ENCODE assay signal across 37 cellular contexts in the genomic region with DNA sequence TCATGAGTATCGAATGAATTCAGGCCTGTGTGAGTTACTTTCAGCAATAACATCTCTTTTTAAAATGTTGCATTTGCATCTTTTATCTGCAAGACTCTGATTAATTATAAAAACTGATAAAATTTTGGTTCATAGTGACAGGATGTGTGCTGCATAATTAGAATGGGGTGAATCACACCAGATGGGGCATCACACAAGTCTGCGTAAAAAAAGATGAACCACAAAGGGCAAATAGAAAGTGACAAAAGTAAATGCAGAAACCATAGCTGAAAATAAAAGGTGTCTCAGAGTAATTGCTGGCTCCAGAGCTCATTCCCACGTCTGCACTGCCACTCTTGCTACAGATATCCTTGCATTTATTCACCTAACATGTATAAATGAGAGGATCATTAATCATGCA.
DNase-seq lines count a peak whose midpoint lies in the region; ATAC-seq, FAIRE-seq and TF ChIP-seq lines count a peak whose summit lies in the region.
"Had no signal": no experiment of that assay in that cellular context is flagged by ENCODE, and none has a peak within 500 bp of the region (broad histone marks: within the 10 kb centered on the region; RNA-seq: fewer than 3 reads in every experiment).

No MANE protein-coding gene starts in this region.

- no peak for TF ChIP-seq POLR2A in thyroid gland (IDR thresholded peaks at IDR 0.05)

- H3K36me3 ChIP-seq in astrocyte (ENCODE audit: insufficient read depth, low read length) (no peaks in the 10 kb centered on the region), ascending aorta (no peaks in the 10 kb centered on the region), thyroid gland (no peaks in the 10 kb centered on the region)
- H3K36me3 ChIP-seq: colonic mucosa, prostate gland, SJSA1, uterus, WERI-Rb-1 had no signal

- no peaks in the 10 kb centered on the region for H3K36me3 Mint-ChIP-seq in activated CD8-positive, alpha-beta T cell treated with anti-CD3 and anti-CD28 coated beads for 36 hours (ENCODE audit: low read depth)
- H3K36me3 Mint-ChIP-seq in activated CD8-positive, alpha-beta T cell treated with anti-CD3 and anti-CD28 coated beads, Interleukin-2, amount 10 ng/mL, durations not matched to agents 7 days and 5 days (ENCODE audit: low read depth) = no peaks in the 10 kb centered on the region
- H3K36me3 Mint-ChIP-seq in astrocyte (ENCODE audit: low read depth, unreplicated experiment) = no peaks in the 10 kb centered on the region
- no peaks in the 10 kb centered on the region for H3K36me3 Mint-ChIP-seq in stimulated activated naive B cell treated with anti-CD40 and anti-IgM and Interleukin-4, amounts not matched to agents 10 μg/mL and 1 μg/mL and 100 μg/mL, for 72 hours
- H3K36me3 Mint-ChIP-seq: activated CD8-positive, alpha-beta memory T cell treated with anti-CD3 and anti-CD28 coated beads, Interleukin-2, amount 10 ng/mL, durations not matched to agents 7 days and 5 days; CD4-positive, CD25-positive, alpha-beta regulatory T cell; immature natural killer cell; natural killer cell treated with Interleukin-12 subunit alpha and Interleukin-12 subunit beta and Interleukin-15 and Interleukin-18, amount 100 ng/mL, for 72 hours had no signal

- no peaks in the 10 kb centered on the region for H3K9me3 Mint-ChIP-seq in activated CD8-positive, alpha-beta T cell treated with anti-CD3 and anti-CD28 coated beads for 36 hours
- no peaks in the 10 kb centered on the region for H3K9me3 Mint-ChIP-seq in activated CD8-positive, alpha-beta T cell treated with anti-CD3 and anti-CD28 coated beads, Interleukin-2, amount 10 ng/mL, durations not matched to agents 7 days and 5 days (ENCODE audit: insufficient read depth)
- peaks cover 2% of the 10 kb centered on the region for H3K9me3 Mint-ChIP-seq in astrocyte (ENCODE audit: unreplicated experiment)
- H3K9me3 Mint-ChIP-seq in stimulated activated naive B cell treated with anti-CD40 and anti-IgM and Interleukin-4, amounts not matched to agents 10 μg/mL and 1 μg/mL and 100 μg/mL, for 72 hours = no peaks in the 10 kb centered on the region
- H3K9me3 Mint-ChIP-seq: activated naive CD4-positive, alpha-beta T cell treated with anti-CD3 and anti-CD28 coated beads for 36 hours; activated T-helper 1 cell treated with anti-CD3 and anti-CD28 coated beads, Interleukin-12 subunit alpha, Interleukin-12 subunit beta, Interleukin-2, Interleukin-4 antibody, amounts not matched to agents 30 ng/mL and 10 ng/mL and 1 ng/mL, durations not matched to agents 14 hours and 24 hours and 36 hours; CD4-positive, CD25-positive, alpha-beta regulatory T cell; immature natural killer cell; natural killer cell treated with Interleukin-12 subunit alpha and Interleukin-12 subunit beta and Interleukin-15 and Interleukin-18, amount 100 ng/mL, for 72 hours had no signal

- 87 to 90% methylated on average over 3 of the region's 3 CpGs for WGBS in thyroid gland, 2 donors

- no peak overlapping the region for H3K4me3 ChIP-seq in astrocyte (ENCODE audit: insufficient read depth, low read depth, low read length)
- no peak overlapping the region for H3K4me3 ChIP-seq in ascending aorta
- H3K4me3 ChIP-seq in thyroid gland (replicated peaks in 1 of 3) = no peak overlapping the region
- H3K4me3 ChIP-seq: colonic mucosa, lung, mucosa of descending colon, prostate gland, SJSA1, uterus had no signal

- H3K9ac ChIP-seq in astrocyte (ENCODE audit: low read length) = no peak overlapping the region

- no peak overlapping the region for H3K27ac Mint-ChIP-seq in activated CD8-positive, alpha-beta T cell treated with anti-CD3 and anti-CD28 coated beads for 36 hours
- H3K27ac Mint-ChIP-seq in activated CD8-positive, alpha-beta T cell treated with anti-CD3 and anti-CD28 coated beads, Interleukin-2, amount 10 ng/mL, durations not matched to agents 7 days and 5 days = no peak overlapping the region
- no peak overlapping the region for H3K27ac Mint-ChIP-seq in astrocyte (ENCODE audit: unreplicated experiment)
- H3K27ac Mint-ChIP-seq in stimulated activated naive B cell treated with anti-CD40 and anti-IgM and Interleukin-4, amounts not matched to agents 10 μg/mL and 1 μg/mL and 100 μg/mL, for 72 hours = no peak overlapping the region
- H3K27ac Mint-ChIP-seq: activated CD8-positive, alpha-beta memory T cell treated with anti-CD3 and anti-CD28 coated beads, Interleukin-2, amount 10 ng/mL, durations not matched to agents 7 days and 5 days; activated naive CD4-positive, alpha-beta T cell treated with anti-CD3 and anti-CD28 coated beads for 36 hours; activated T-helper 1 cell treated with anti-CD3 and anti-CD28 coated beads, Interleukin-12 subunit alpha, Interleukin-12 subunit beta, Interleukin-2, Interleukin-4 antibody, amounts not matched to agents 30 ng/mL and 10 ng/mL and 1 ng/mL, durations not matched to agents 14 hours and 24 hours and 36 hours; CD4-positive, CD25-positive, alpha-beta regulatory T cell; immature natural killer cell; natural killer cell treated with Interleukin-12 subunit alpha and Interleukin-12 subunit beta and Interleukin-15 and Interleukin-18, amount 100 ng/mL, for 72 hours had no signal

- intact Hi-C loops in activated CD8-positive, alpha-beta T cell treated with anti-CD3 and anti-CD28 coated beads for 36 hours (cut with micrococcal nuclease) = no loop called here
- intact Hi-C loops in ascending aorta (cut with DNase I) = no loop called here
- intact Hi-C loops in thyroid gland (cut with DNase I) = no loop called here

- TF ChIP-seq CTCF in activated CD8-positive, alpha-beta T cell treated with anti-CD3 and anti-CD28 coated beads for 36 hours (IDR thresholded peaks at IDR 0.05) = no peak
- TF ChIP-seq CTCF in astrocyte (IDR thresholded peaks at IDR 0.05; ENCODE audit: insufficient read depth, low read depth, low read length) (no peak), ascending aorta (IDR thresholded peaks at IDR 0.05) (no peak), thyroid gland (IDR thresholded peaks at IDR 0.05) (no peak)

- peaks cover 3% of the 10 kb centered on the region for H3K27me3 Mint-ChIP-seq in activated CD8-positive, alpha-beta T cell treated with anti-CD3 and anti-CD28 coated beads for 36 hours
- H3K27me3 Mint-ChIP-seq in activated CD8-positive, alpha-beta T cell treated with anti-CD3 and anti-CD28 coated beads, Interleukin-2, amount 10 ng/mL, durations not matched to agents 7 days and 5 days (ENCODE audit: low read depth) = no peaks in the 10 kb centered on the region
- peaks cover 8% of the 10 kb centered on the region for H3K27me3 Mint-ChIP-seq in astrocyte (ENCODE audit: low read depth, unreplicated experiment)
- H3K27me3 Mint-ChIP-seq in stimulated activated naive B cell treated with anti-CD40 and anti-IgM and Interleukin-4, amounts not matched to agents 10 μg/mL and 1 μg/mL and 100 μg/mL, for 72 hours = no peaks in the 10 kb centered on the region
- H3K27me3 Mint-ChIP-seq: activated CD8-positive, alpha-beta memory T cell treated with anti-CD3 and anti-CD28 coated beads, Interleukin-2, amount 10 ng/mL, durations not matched to agents 7 days and 5 days; CD4-positive, CD25-positive, alpha-beta regulatory T cell; natural killer cell treated with Interleukin-12 subunit alpha and Interleukin-12 subunit beta and Interleukin-15 and Interleukin-18, amount 100 ng/mL, for 72 hours had no signal

- H3K27me3 ChIP-seq in astrocyte (ENCODE audit: insufficient read depth, low read length) (no peaks in the 10 kb centered on the region), ascending aorta (no peaks in the 10 kb centered on the region), thyroid gland (no peaks in the 10 kb centered on the region)
- H3K27me3 ChIP-seq: colonic mucosa, SJSA1, uterus had no signal

- peaks cover 7% of the 10 kb centered on the region for H3K4me1 Mint-ChIP-seq in activated CD8-positive, alpha-beta T cell treated with anti-CD3 and anti-CD28 coated beads for 36 hours (ENCODE audit: low read depth)
- no peaks in the 10 kb centered on the region for H3K4me1 Mint-ChIP-seq in activated CD8-positive, alpha-beta T cell treated with anti-CD3 and anti-CD28 coated beads, Interleukin-2, amount 10 ng/mL, durations not matched to agents 7 days and 5 days (ENCODE audit: low read depth)
- H3K4me1 Mint-ChIP-seq in astrocyte (ENCODE audit: low read depth, unreplicated experiment) = peaks cover 2% of the 10 kb centered on the region
- peaks cover 12 to 29% of the 10 kb centered on the region in 2 donors for H3K4me1 Mint-ChIP-seq in stimulated activated naive B cell treated with anti-CD40 and anti-IgM and Interleukin-4, amounts not matched to agents 10 μg/mL and 1 μg/mL and 100 μg/mL, for 72 hours
- H3K4me1 Mint-ChIP-seq: activated CD8-positive, alpha-beta memory T cell treated with anti-CD3 and anti-CD28 coated beads, Interleukin-2, amount 10 ng/mL, durations not matched to agents 7 days and 5 days; CD4-positive, CD25-positive, alpha-beta regulatory T cell had no signal

- CTCF ChIA-PET in activated CD8-positive, alpha-beta T cell treated with anti-CD3 and anti-CD28 coated beads for 36 hours (lab: Charles Lee) = no interaction called here
- CTCF ChIA-PET in activated CD8-positive, alpha-beta T cell treated with anti-CD3 and anti-CD28 coated beads, Interleukin-2, amount 10 ng/mL, durations not matched to agents 7 days and 5 days (lab: Charles Lee) = no interaction called here

- H3K9me3 ChIP-seq in astrocyte (ENCODE audit: insufficient read depth, low read depth, low read length) (no peaks in the 10 kb centered on the region), ascending aorta (no peaks in the 10 kb centered on the region), thyroid gland (no peaks in the 10 kb centered on the region)
- H3K9me3 ChIP-seq: colonic mucosa, mucosa of descending colon, prostate gland, SJSA1, uterus had no signal

- POLR2A ChIA-PET in activated CD8-positive, alpha-beta T cell treated with anti-CD3 and anti-CD28 coated beads for 36 hours (lab: Charles Lee) = no interaction called here
- POLR2A ChIA-PET in activated CD8-positive, alpha-beta T cell treated with anti-CD3 and anti-CD28 coated beads, Interleukin-2, amount 10 ng/mL, durations not matched to agents 7 days and 5 days (lab: Charles Lee) = no interaction called here

- ATAC-seq in activated CD8-positive, alpha-beta T cell treated with anti-CD3 and anti-CD28 coated beads for 36 hours = peak; percentile 66
- no peak for ATAC-seq in activated CD8-positive, alpha-beta T cell treated with anti-CD3 and anti-CD28 coated beads, Interleukin-2, amount 10 ng/mL, durations not matched to agents 7 days and 5 days
- peak; percentile 56 for ATAC-seq in GM19351 (IDR thresholded peaks at IDR 0.05; ENCODE audit: unreplicated experiment)
- peak; percentile 77 to 87 for ATAC-seq in stimulated activated naive B cell treated with anti-CD40 and anti-IgM and Interleukin-4, amounts not matched to agents 10 μg/mL and 1 μg/mL and 100 μg/mL, for 72 hours (replicated peaks)
- ATAC-seq in GM19397 (IDR thresholded peaks at IDR 0.05; ENCODE audit: unreplicated experiment) = no peak
- ATAC-seq: activated CD8-positive, alpha-beta memory T cell treated with anti-CD3 and anti-CD28 coated beads, Interleukin-2, amount 10 ng/mL, durations not matched to agents 7 days and 5 days; mucosa of descending colon; natural killer cell treated with Interleukin-12 subunit alpha and Interleukin-12 subunit beta and Interleukin-15 and Interleukin-18, amount 100 ng/mL, for 72 hours; sciatic nerve had no signal

- H2AFZ ChIP-seq in astrocyte (ENCODE audit: low read depth, low read length) = no peak overlapping the region

- H3K27ac ChIP-seq in astrocyte (ENCODE audit: low read depth, low read length) (peak overlapping the region; percentile 60), ascending aorta (no peak overlapping the region), thyroid gland (no peak overlapping the region)
- H3K27ac ChIP-seq: colonic mucosa, prostate gland, SJSA1, uterus, WERI-Rb-1 had no signal

- H4K20me1 ChIP-seq in astrocyte (ENCODE audit: insufficient read depth, low read length) = no peaks in the 10 kb centered on the region

- peak overlapping the region; percentile 54 for H3K4me2 ChIP-seq in astrocyte (ENCODE audit: low read length)

- no peaks in the 10 kb centered on the region for H3K79me2 ChIP-seq in astrocyte (ENCODE audit: insufficient read depth, low read length)

- H3K4me1 ChIP-seq in astrocyte (ENCODE audit: insufficient read depth, low read length) (peaks cover 7% of the 10 kb centered on the region), ascending aorta (no peaks in the 10 kb centered on the region), thyroid gland (no peaks in the 10 kb centered on the region)
- H3K4me1 ChIP-seq: colonic mucosa, prostate gland, SJSA1, uterus had no signal

- no peak for FAIRE-seq in astrocyte (lab: Jason Lieb, UNC)
- FAIRE-seq: A204.1 had no signal

- DNase-seq in activated CD8-positive, alpha-beta T cell treated with anti-CD3 and anti-CD28 coated beads for 36 hours = peak; percentile 2
- DNase-seq in activated CD8-positive, alpha-beta T cell treated with anti-CD3 and anti-CD28 coated beads, Interleukin-2, amount 10 ng/mL, durations not matched to agents 7 days and 5 days = no peak
- peak; percentile 22 for DNase-seq in astrocyte (ENCODE audit: low read depth)
- DNase-seq in stimulated activated naive B cell treated with anti-CD40 and anti-IgM and Interleukin-4, amounts not matched to agents 10 μg/mL and 1 μg/mL and 100 μg/mL, for 72 hours = no peak
- DNase-seq in ascending aorta (ENCODE audit: low spot score in 2 of 2) = no peak
- DNase-seq in thyroid gland = no peak
- DNase-seq: activated CD4-positive, alpha-beta T cell treated with anti-CD3 and anti-CD28 coated beads, Interleukin-2, amount 50 U/mL, for 1 hour; activated CD8-positive, alpha-beta memory T cell treated with anti-CD3 and anti-CD28 coated beads, Interleukin-2, amount 10 ng/mL, durations not matched to agents 7 days and 5 days; activated naive CD4-positive, alpha-beta T cell treated with anti-CD3 and anti-CD28 coated beads for 36 hours; Calu3; CD4-positive, CD25-positive, alpha-beta regulatory T cell; colonic mucosa; DMS79 treated with DMSO at 0.1 percent for 48 hours; effector CD4-positive, alpha-beta T cell; GDM1; HCEC 1CT; immature natural killer cell; Karpas-422; left cardiac atrium; mucosa of descending colon; NCI-H146; NCI-H446; NCI-H774; occipital lobe; stimulated activated CD4-positive, alpha-beta T cell treated with anti-CD3 and anti-CD28 coated beads, Interleukin-12 subunit alpha, Interleukin-12 subunit beta, amount 100 ng/mL, for 4 hours; stimulated activated CD4-positive, alpha-beta T cell treated with anti-CD3 and anti-CD28 coated beads, Interleukin-4, amount 100 ng/mL, for 1 hour; uterus; WERI-Rb-1 had no signal

- no peak overlapping the region for H3K4me3 Mint-ChIP-seq in activated CD8-positive, alpha-beta T cell treated with anti-CD3 and anti-CD28 coated beads for 36 hours
- H3K4me3 Mint-ChIP-seq in activated CD8-positive, alpha-beta T cell treated with anti-CD3 and anti-CD28 coated beads, Interleukin-2, amount 10 ng/mL, durations not matched to agents 7 days and 5 days = no peak overlapping the region
- no peak overlapping the region for H3K4me3 Mint-ChIP-seq in astrocyte (ENCODE audit: unreplicated experiment)
- no peak overlapping the region for H3K4me3 Mint-ChIP-seq in stimulated activated naive B cell treated with anti-CD40 and anti-IgM and Interleukin-4, amounts not matched to agents 10 μg/mL and 1 μg/mL and 100 μg/mL, for 72 hours
- H3K4me3 Mint-ChIP-seq: activated CD8-positive, alpha-beta memory T cell treated with anti-CD3 and anti-CD28 coated beads, Interleukin-2, amount 10 ng/mL, durations not matched to agents 7 days and 5 days; activated naive CD4-positive, alpha-beta T cell treated with anti-CD3 and anti-CD28 coated beads for 36 hours; activated T-helper 1 cell treated with anti-CD3 and anti-CD28 coated beads, Interleukin-12 subunit alpha, Interleukin-12 subunit beta, Interleukin-2, Interleukin-4 antibody, amounts not matched to agents 30 ng/mL and 10 ng/mL and 1 ng/mL, durations not matched to agents 14 hours and 24 hours and 36 hours; CD4-positive, CD25-positive, alpha-beta regulatory T cell; immature natural killer cell; natural killer cell treated with Interleukin-12 subunit alpha and Interleukin-12 subunit beta and Interleukin-15 and Interleukin-18, amount 100 ng/mL, for 72 hours had no signal

Comparison
In these comparisons a context has a peak if more than half of its experiments do, and no peak if none do; other contexts are left out.
1. ATAC-seq: peak in activated CD8-positive, alpha-beta T cell treated with anti-CD3 and anti-CD28 coated beads for 36 hours (single experiment), GM19351 (single experiment) and stimulated activated naive B cell treated with anti-CD40 and anti-IgM and Interleukin-4, amounts not matched to agents 10 μg/mL and 1 μg/mL and 100 μg/mL, for 72 hours (2 of 2); none in activated CD8-positive, alpha-beta T cell treated with anti-CD3 and anti-CD28 coated beads, Interleukin-2, amount 10 ng/mL, durations not matched to agents 7 days and 5 days (single experiment) and GM19397 (single experiment).
2. DNase-seq: peak in activated CD8-positive, alpha-beta T cell treated with anti-CD3 and anti-CD28 coated beads for 36 hours (single experiment) and astrocyte (single experiment); none in activated CD8-positive, alpha-beta T cell treated with anti-CD3 and anti-CD28 coated beads, Interleukin-2, amount 10 ng/mL, durations not matched to agents 7 days and 5 days (single experiment), stimulated activated naive B cell treated with anti-CD40 and anti-IgM and Interleukin-4, amounts not matched to agents 10 μg/mL and 1 μg/mL and 100 μg/mL, for 72 hours (single experiment), ascending aorta (0 of 2) and thyroid gland (0 of 2).